In the genomic region with DNA sequence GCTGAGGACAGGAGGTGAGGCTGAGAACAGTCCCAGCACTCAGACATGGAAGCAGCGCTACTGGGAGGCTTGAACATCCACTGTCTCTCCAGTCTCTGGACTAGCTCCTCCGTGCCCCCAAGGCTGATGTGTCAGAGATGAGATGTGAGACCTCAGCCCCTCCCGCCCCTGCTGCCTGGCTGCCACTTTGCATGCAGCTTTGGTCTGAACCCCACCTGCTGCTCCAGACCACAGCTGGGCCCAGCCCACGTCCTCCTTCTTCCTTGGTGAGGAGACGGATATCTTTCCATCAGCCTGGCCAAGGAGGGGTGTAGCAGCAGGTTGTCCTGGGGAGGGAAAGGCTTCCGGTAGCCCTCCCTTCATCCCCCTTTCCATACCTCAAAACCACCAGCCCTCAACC, we compare ENCODE assay signal across 23 cellular contexts.
DNase-seq lines count a peak whose midpoint lies in the region; ATAC-seq, FAIRE-seq and TF ChIP-seq lines count a peak whose summit lies in the region.
"Had no signal": no experiment of that assay in that cellular context is flagged by ENCODE, and none has a peak within 500 bp of the region (broad histone marks: within the 10 kb centered on the region; RNA-seq: fewer than 3 reads in every experiment).

No MANE protein-coding gene starts in this region.

- no peaks in the 10 kb centered on the region for H4K20me1 ChIP-seq in astrocyte (ENCODE audit: insufficient read depth, low read length)

- no peak for TF ChIP-seq POLR2A in Peyer's patch (IDR thresholded peaks at IDR 0.05)

- H3K9ac ChIP-seq in astrocyte (ENCODE audit: low read length): no peak overlapping the region

- H3K9me3 Mint-ChIP-seq in astrocyte (ENCODE audit: unreplicated experiment) (no peaks in the 10 kb centered on the region), memory B cell (no peaks in the 10 kb centered on the region), type B pancreatic cell (no peaks in the 10 kb centered on the region)
- H3K9me3 Mint-ChIP-seq: mesothelial cell of epicardium, nephron progenitor cell had no signal

- TF ChIP-seq CTCF in astrocyte (IDR thresholded peaks at IDR 0.05; ENCODE audit: insufficient read depth, low read depth, low read length) (no peak), type B pancreatic cell (conservative IDR thresholded peaks at IDR 0.05) (no peak), Peyer's patch (IDR thresholded peaks at IDR 0.05) (no peak)

- H3K4me1 ChIP-seq in astrocyte (ENCODE audit: insufficient read depth, low read length): no peaks in the 10 kb centered on the region
- H3K4me1 ChIP-seq in Peyer's patch: no peaks in the 10 kb centered on the region
- H3K4me1 ChIP-seq: esophagus squamous epithelium, gastroesophageal sphincter had no signal

- peaks cover 6% of the 10 kb centered on the region for H3K9me3 ChIP-seq in astrocyte (ENCODE audit: insufficient read depth, low read depth, low read length)
- no peaks in the 10 kb centered on the region for H3K9me3 ChIP-seq in Peyer's patch
- H3K9me3 ChIP-seq: esophagus squamous epithelium, gastroesophageal sphincter had no signal

- peaks cover 2% of the 10 kb centered on the region for H3K36me3 Mint-ChIP-seq in astrocyte (ENCODE audit: low read depth, unreplicated experiment)
- no peaks in the 10 kb centered on the region for H3K36me3 Mint-ChIP-seq in memory B cell
- no peaks in the 10 kb centered on the region for H3K36me3 Mint-ChIP-seq in type B pancreatic cell
- H3K36me3 Mint-ChIP-seq: mesothelial cell of epicardium had no signal

- DNase-seq in activated effector memory CD4-positive, alpha-beta T cell treated with anti-CD3 and anti-CD28 coated beads, Interleukin-2, amount 50 U/mL, for 16 hours: peak; percentile 43
- DNase-seq in activated effector memory CD4-positive, alpha-beta T cell treated with Interleukin-2 at 50 U/mL for 16 hours: no peak
- DNase-seq in astrocyte (ENCODE audit: low read depth): no peak
- peak in 1 of 2 donors; percentile 2 for DNase-seq in memory B cell (ENCODE audit: low spot score in 2 of 2)
- peak; percentile 42 for DNase-seq in type B pancreatic cell (ENCODE audit: extremely low spot score, unreplicated experiment)
- DNase-seq in Peyer's patch: no peak
- DNase-seq: activated CD4-positive, alpha-beta T cell treated with anti-CD3 and anti-CD28 coated beads for 48 hours; activated gamma-delta T cell treated with Interleukin-2 at 50 U/mL for 16 hours; esophagus squamous epithelium; HFFc6; NCI-H1105 treated with DMSO at 0.1 percent for 48 hours; NCI-H2107; NCI-H524; nephron progenitor cell; small intestine; stimulated activated CD4-positive, alpha-beta T cell treated with anti-CD3 and anti-CD28 coated beads, Interleukin-4, amount 100 ng/mL, for 1 hour had no signal

- FAIRE-seq in astrocyte (lab: Jason Lieb, UNC): no peak
- FAIRE-seq: D721Med, HepG2, small intestine had no signal

- ATAC-seq in memory B cell (ENCODE audit: low read depth) (peak; percentile 8), HG03108 (IDR thresholded peaks at IDR 0.05; ENCODE audit: unreplicated experiment) (no peak), HG02840 (IDR thresholded peaks at IDR 0.05; ENCODE audit: low FRiP score, unreplicated experiment) (no peak)
- ATAC-seq: gastroesophageal sphincter, HepG2 had no signal

- H3K27me3 ChIP-seq in astrocyte (ENCODE audit: insufficient read depth, low read length) (no peaks in the 10 kb centered on the region), Peyer's patch (no peaks in the 10 kb centered on the region)

- H3K4me1 Mint-ChIP-seq in astrocyte (ENCODE audit: low read depth, unreplicated experiment) (peaks cover 25% of the 10 kb centered on the region), memory B cell (no peaks in the 10 kb centered on the region), type B pancreatic cell (ENCODE audit: unreplicated experiment) (peaks cover 4% of the 10 kb centered on the region)

- H3K27me3 Mint-ChIP-seq in astrocyte (ENCODE audit: low read depth, unreplicated experiment) (peaks cover 36% of the 10 kb centered on the region), memory B cell (peaks cover 1% of the 10 kb centered on the region), type B pancreatic cell (peaks cover 8% of the 10 kb centered on the region)

- H3K27ac Mint-ChIP-seq in astrocyte (ENCODE audit: unreplicated experiment) (peak overlapping the region; percentile 29), memory B cell (no peak overlapping the region), type B pancreatic cell (no peak overlapping the region)
- H3K27ac Mint-ChIP-seq: HFFc6, mesothelial cell of epicardium, nephron progenitor cell had no signal

- H3K4me3 ChIP-seq in astrocyte (ENCODE audit: insufficient read depth, low read depth, low read length) (no peak overlapping the region), Peyer's patch (no peak overlapping the region)
- H3K4me3 ChIP-seq: esophagus squamous epithelium, gastroesophageal sphincter had no signal

- H3K4me2 ChIP-seq in astrocyte (ENCODE audit: low read length): no peak overlapping the region

- no peak overlapping the region for H3K27ac ChIP-seq in astrocyte (ENCODE audit: low read depth, low read length)
- no peak overlapping the region for H3K27ac ChIP-seq in Peyer's patch
- H3K27ac ChIP-seq: C4-2B, esophagus squamous epithelium, gastroesophageal sphincter had no signal

- no peak overlapping the region for H2AFZ ChIP-seq in astrocyte (ENCODE audit: low read depth, low read length)

- H3K36me3 ChIP-seq in astrocyte (ENCODE audit: insufficient read depth, low read length) (no peaks in the 10 kb centered on the region), Peyer's patch (no peaks in the 10 kb centered on the region)
- H3K36me3 ChIP-seq: esophagus squamous epithelium, gastroesophageal sphincter had no signal

- H3K79me2 ChIP-seq in astrocyte (ENCODE audit: insufficient read depth, low read length): no peaks in the 10 kb centered on the region

- H3K4me3 Mint-ChIP-seq in astrocyte (ENCODE audit: unreplicated experiment) (no peak overlapping the region), memory B cell (peak overlapping the region; percentile 19), type B pancreatic cell (no peak overlapping the region)
- H3K4me3 Mint-ChIP-seq: HFFc6, mesothelial cell of epicardium, nephron progenitor cell had no signal

Comparison
In these comparisons a context has a peak if more than half of its experiments do, and no peak if none do; other contexts are left out.
1. DNase-seq: peak in activated effector memory CD4-positive, alpha-beta T cell treated with anti-CD3 and anti-CD28 coated beads, Interleukin-2, amount 50 U/mL, for 16 hours (single experiment) and type B pancreatic cell (single experiment); none in activated effector memory CD4-positive, alpha-beta T cell treated with Interleukin-2 at 50 U/mL for 16 hours (single experiment), astrocyte (single experiment) and Peyer's patch (0 of 3).